ENCODE assay signal across 1 cellular context in the genomic region with DNA sequence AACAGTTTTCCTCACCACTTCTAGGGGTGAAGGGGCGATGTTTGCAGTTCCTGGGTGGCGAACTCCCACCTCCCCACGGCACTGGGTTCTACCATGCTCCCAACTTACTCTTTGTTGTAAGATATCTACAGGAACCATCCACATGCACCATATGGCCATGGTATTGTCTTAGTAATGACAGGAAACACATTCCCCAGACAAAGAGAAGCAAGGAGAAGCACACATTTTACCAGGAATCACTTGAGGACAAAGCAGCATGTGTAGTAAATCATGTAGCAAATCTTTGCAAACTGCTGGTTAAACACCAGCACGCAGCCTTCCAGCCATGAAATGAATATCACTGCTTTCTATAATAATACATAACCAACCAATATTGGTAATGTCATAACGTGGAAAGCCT.
TF ChIP-seq lines count a peak whose summit lies in the region.

No MANE protein-coding gene starts in this region.

TF ChIP-seq in IMR-90, 13 proteins besides CTCF, POLR2A, EP300 and RAD21:
- TF ChIP-seq FOS (IDR thresholded peaks at IDR 0.05; ENCODE audit: low read depth, low read length) (no peak), RCOR1 (IDR thresholded peaks at IDR 0.05; ENCODE audit: insufficient replicate concordance, low read length) (no peak), NFE2L2 (IDR thresholded peaks at IDR 0.05; ENCODE audit: low read depth, low read length) (no peak), MAFK (IDR thresholded peaks at IDR 0.05; ENCODE audit: low read depth, low read length) (no peak), MXI1 (IDR thresholded peaks at IDR 0.05; ENCODE audit: borderline replicate concordance, low read depth, low read length) (no peak), BHLHE40 (IDR thresholded peaks at IDR 0.05; ENCODE audit: low read depth, low read length) (no peak), CEBPB (IDR thresholded peaks at IDR 0.05; ENCODE audit: low read depth, low read length) (no peak), CHD1 (IDR thresholded peaks at IDR 0.05; ENCODE audit: low read depth, low read length) (no peak), MAZ (IDR thresholded peaks at IDR 0.05; ENCODE audit: borderline replicate concordance, low read depth, low read length) (no peak), RFX5 (IDR thresholded peaks at IDR 0.05; ENCODE audit: low read depth, low read length) (no peak), SMC3 (IDR thresholded peaks at IDR 0.05; ENCODE audit: low read depth, low read length) (no peak)
- TF ChIP-seq, protein P1, sequence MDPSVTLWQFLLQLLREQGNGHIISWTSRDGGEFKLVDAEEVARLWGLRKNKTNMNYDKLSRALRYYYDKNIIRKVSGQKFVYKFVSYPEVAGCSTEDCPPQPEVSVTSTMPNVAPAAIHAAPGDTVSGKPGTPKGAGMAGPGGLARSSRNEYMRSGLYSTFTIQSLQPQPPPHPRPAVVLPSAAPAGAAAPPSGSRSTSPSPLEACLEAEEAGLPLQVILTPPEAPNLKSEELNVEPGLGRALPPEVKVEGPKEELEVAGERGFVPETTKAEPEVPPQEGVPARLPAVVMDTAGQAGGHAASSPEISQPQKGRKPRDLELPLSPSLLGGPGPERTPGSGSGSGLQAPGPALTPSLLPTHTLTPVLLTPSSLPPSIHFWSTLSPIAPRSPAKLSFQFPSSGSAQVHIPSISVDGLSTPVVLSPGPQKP (IDR thresholded peaks at IDR 0.05; ENCODE audit: borderline replicate concordance, low read depth, low read length), result no peak
- TF ChIP-seq, protein P2, sequence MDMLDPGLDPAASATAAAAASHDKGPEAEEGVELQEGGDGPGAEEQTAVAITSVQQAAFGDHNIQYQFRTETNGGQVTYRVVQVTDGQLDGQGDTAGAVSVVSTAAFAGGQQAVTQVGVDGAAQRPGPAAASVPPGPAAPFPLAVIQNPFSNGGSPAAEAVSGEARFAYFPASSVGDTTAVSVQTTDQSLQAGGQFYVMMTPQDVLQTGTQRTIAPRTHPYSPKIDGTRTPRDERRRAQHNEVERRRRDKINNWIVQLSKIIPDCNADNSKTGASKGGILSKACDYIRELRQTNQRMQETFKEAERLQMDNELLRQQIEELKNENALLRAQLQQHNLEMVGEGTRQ (IDR thresholded peaks at IDR 0.05; ENCODE audit: low read depth, low read length), result no peak
